Comparison of ENCODE assay signal across 1 cellular context in the genomic region with DNA sequence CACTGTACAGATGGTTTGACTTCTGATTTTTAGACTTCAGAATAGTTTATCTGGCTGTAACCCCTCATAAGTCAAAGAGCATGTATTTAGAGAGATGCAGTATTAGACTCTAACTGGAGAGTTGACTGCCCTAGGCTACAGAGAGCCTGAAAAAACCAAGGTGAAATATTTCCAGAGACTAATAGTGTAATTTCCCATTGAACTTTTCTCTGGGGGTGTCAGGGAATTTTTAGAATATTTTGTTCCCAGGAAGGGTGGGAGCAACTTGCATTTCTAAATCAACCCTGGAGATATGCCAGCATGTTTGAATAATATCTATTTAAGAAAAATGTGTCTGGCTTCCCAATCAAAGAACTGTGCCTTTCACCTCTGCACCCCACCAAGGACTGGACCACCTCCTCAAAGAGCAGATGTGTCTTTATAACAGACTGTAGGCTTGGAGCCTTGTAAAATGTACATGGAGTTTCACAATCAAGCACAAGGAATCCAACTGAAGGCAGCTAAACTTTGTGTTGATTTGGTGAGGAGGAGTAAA.
TF ChIP-seq lines count a peak whose summit lies in the region.

No MANE protein-coding gene starts in this region.

TF ChIP-seq in H1, 55 proteins besides CTCF, POLR2A, EP300 and RAD21:
- TF ChIP-seq SIX5 (IDR thresholded peaks at IDR 0.05; ENCODE audit: low read depth, low read length), result no peak
- TF ChIP-seq CHD2 (IDR thresholded peaks at IDR 0.05; ENCODE audit: low read length), result no peak
- no peak for TF ChIP-seq SP4 (IDR thresholded peaks at IDR 0.05; ENCODE audit: low read length)
- TF ChIP-seq RFX5 (IDR thresholded peaks at IDR 0.05; ENCODE audit: borderline replicate concordance, low read depth, low read length), result no peak
- no peak for TF ChIP-seq JUND (IDR thresholded peaks at IDR 0.05; ENCODE audit: low read length)
- TF ChIP-seq RXRA (IDR thresholded peaks at IDR 0.05; ENCODE audit: insufficient read depth, low read depth, low read length), result no peak
- no peak for TF ChIP-seq ZNF274 (IDR thresholded peaks at IDR 0.05; ENCODE audit: borderline replicate concordance, extremely low read depth, low read length)
- no peak for TF ChIP-seq SIRT6 (IDR thresholded peaks at IDR 0.05; ENCODE audit: low read length)
TF ChIP-seq in H1: peak in this region for 0.
